ENCODE assay signal across 1 cellular context in genomic region chr7:142528608-142529408, GRCh38.
TF ChIP-seq lines count a peak whose summit lies in the region.

No MANE protein-coding gene starts in this region.

TF ChIP-seq in GM23338, 12 proteins besides CTCF, POLR2A, EP300 and RAD21 (continued from another document):
- no peak for TF ChIP-seq ETS1 (IDR thresholded peaks at IDR 0.05)
- no peak for TF ChIP-seq JUNB (IDR thresholded peaks at IDR 0.05; ENCODE audit: unreplicated experiment)
- TF ChIP-seq CREB1 (CRISPR knock-in tag; IDR thresholded peaks at IDR 0.05; ENCODE audit: low read depth) = no peak
- TF ChIP-seq EZH2phosphoT487 (IDR thresholded peaks at IDR 0.05; ENCODE audit: unreplicated experiment) = no peak
- TF ChIP-seq ZNF331 (CRISPR knock-in tag; IDR thresholded peaks at IDR 0.05; ENCODE audit: low read depth) = no peak
- TF ChIP-seq NANOG (IDR thresholded peaks at IDR 0.05; ENCODE audit: borderline replicate concordance) = no peak
- TF ChIP-seq REST (IDR thresholded peaks at IDR 0.05; ENCODE audit: unreplicated experiment) = no peak
- no peak for TF ChIP-seq ZNF114 (CRISPR knock-in tag; IDR thresholded peaks at IDR 0.05)
